22 cellular contexts compared by ENCODE assay signal in genomic region chr20:41853803-41854202, GRCh38.
DNase-seq lines count a peak whose midpoint lies in the region.
"Had no signal": no experiment of that assay in that cellular context is flagged by ENCODE, and none has a peak within 500 bp of the region (broad histone marks: within the 10 kb centered on the region; RNA-seq: fewer than 3 reads in every experiment).

No MANE protein-coding gene starts in this region.

- DNase-seq in left kidney (ENCODE audit: low read depth, low spot score) (peak; percentile 12), NK-92 (lab: John Stamatoyannopoulos, UW; ENCODE audit: unreplicated experiment) (no peak)
- DNase-seq: 8988T; ACHN; AML-193; BE2C; C1 segment of cervical spinal cord; Caco-2; Calu3; CD4-positive, alpha-beta memory T cell; CD4-positive, alpha-beta T cell; CD4-positive, CD25-positive, alpha-beta regulatory T cell; CD8-positive, alpha-beta memory T cell; CD8-positive, alpha-beta T cell; COR-L47; DMS 273 treated with DMSO at 0.1 percent for 48 hours; DMS153; DMS53; DMS79; DMS79 treated with DMSO at 0.1 percent for 48 hours; DND-41; EL had no signal
